34 cellular contexts compared by ENCODE assay signal in genomic region chr21:34047835-34048234, GRCh38.
"Had no signal": no experiment of that assay in that cellular context is flagged by ENCODE, and none has a peak within 500 bp of the region (broad histone marks: within the 10 kb centered on the region; RNA-seq: fewer than 3 reads in every experiment).

No MANE protein-coding gene starts in this region.

- DNase-seq: activated B cell treated with CpG ODN at 0.5 μM for 24 hours; activated CD4-positive, alpha-beta memory T cell treated with anti-CD3 and anti-CD28 coated beads for 36 hours; activated CD4-positive, alpha-beta T cell treated with anti-CD3 and anti-CD28 coated beads for 4 hours; activated CD4-positive, alpha-beta T cell treated with anti-CD3 and anti-CD28 coated beads, Interleukin-2, amount 50 U/mL, for 1 hour; activated CD4-positive, CD25-positive, alpha-beta regulatory T cell treated with anti-CD3 and anti-CD28 coated beads, Interleukin-2, amount 50 U/mL, for 72 hours; activated CD8-positive, alpha-beta memory T cell treated with anti-CD3 and anti-CD28 coated beads, Interleukin-2, amount 50 U/mL, for 4 hours; activated gamma-delta T cell treated with Interleukin-2 at 50 U/mL for 16 hours; activated naive CD4-positive, alpha-beta T cell treated with anti-CD3 and anti-CD28 coated beads, Interleukin-2, amount 10 ng/mL, durations not matched to agents 7 days and 5 days; activated naive CD8-positive, alpha-beta T cell treated with anti-CD3 and anti-CD28 coated beads, Interleukin-2, amount 50 U/mL, for 24 hours; activated T-cell treated with anti-CD3 and anti-CD28 coated beads for 4 hours; activated T-cell treated with anti-CD3 and anti-CD28 coated beads, Interleukin-2, amount 50 U/mL, for 4 hours; anterior cingulate cortex; central memory CD4-positive, alpha-beta T cell; Karpas-422; NCI-H1048; NCI-H1105 treated with DMSO at 0.1 percent for 48 hours; NCI-H1436; NCI-H1694 treated with DMSO at 0.1 percent for 48 hours; NCI-H2029; NCI-H345; NCI-H524 treated with DMSO at 0.1 percent for 48 hours; RPMI8226; SHP77 treated with DMSO at 0.1 percent for 48 hours; SW 1271; T-helper 1 cell; T-helper 2 cell; T-helper 9 cell had no signal

- H3K36me3 ChIP-seq: SJSA1 had no signal

- H3K4me1 Mint-ChIP-seq: brain had no signal

- ATAC-seq: activated naive CD8-positive, alpha-beta T cell treated with anti-CD3 and anti-CD28 coated beads, Interleukin-2, amount 50 U/mL, for 24 hours; activated T-cell treated with anti-CD3 and anti-CD28 coated beads, Interleukin-2, amount 50 U/mL, for 4 hours; Panc1 had no signal

- H3K27me3 Mint-ChIP-seq: activated B cell treated with CpG ODN at 0.5 μM for 24 hours; activated naive CD8-positive, alpha-beta T cell; activated naive CD8-positive, alpha-beta T cell treated with anti-CD3 and anti-CD28 coated beads, Interleukin-2, amount 50 U/mL, for 24 hours had no signal

- FAIRE-seq: bronchial epithelial cell had no signal

- H3K4me1 ChIP-seq: SJSA1 had no signal

- H3K27me3 ChIP-seq: SJSA1 had no signal

- H3K27ac ChIP-seq: SJSA1, VCaP had no signal

- H3K4me3 ChIP-seq: SJSA1 had no signal

- H3K4me3 Mint-ChIP-seq: activated B cell treated with CpG ODN at 0.5 μM for 24 hours; activated CD4-positive, alpha-beta memory T cell treated with anti-CD3 and anti-CD28 coated beads for 36 hours; activated naive CD4-positive, alpha-beta T cell treated with anti-CD3 and anti-CD28 coated beads, Interleukin-2, amount 10 ng/mL, durations not matched to agents 7 days and 5 days; activated naive CD8-positive, alpha-beta T cell; activated naive CD8-positive, alpha-beta T cell treated with anti-CD3 and anti-CD28 coated beads, Interleukin-2, amount 50 U/mL, for 24 hours; activated T-cell treated with anti-CD3 and anti-CD28 coated beads, Interleukin-2, amount 50 U/mL, for 4 hours; activated T-helper 1 cell treated with anti-CD3 and anti-CD28 coated beads, Interleukin-12 subunit alpha, Interleukin-12 subunit beta, Interleukin-2, Interleukin-4 antibody, amounts not matched to agents 30 ng/mL and 10 ng/mL and 1 ng/mL, durations not matched to agents 14 hours and 24 hours and 36 hours; brain had no signal

- H3K9me3 ChIP-seq: SJSA1 had no signal

- H3K36me3 Mint-ChIP-seq: activated CD4-positive, alpha-beta memory T cell treated with anti-CD3 and anti-CD28 coated beads for 36 hours; activated naive CD8-positive, alpha-beta T cell; brain had no signal

- H3K27ac Mint-ChIP-seq: activated B cell treated with CpG ODN at 0.5 μM for 24 hours; activated CD4-positive, alpha-beta memory T cell treated with anti-CD3 and anti-CD28 coated beads for 36 hours; activated naive CD4-positive, alpha-beta T cell treated with anti-CD3 and anti-CD28 coated beads, Interleukin-2, amount 10 ng/mL, durations not matched to agents 7 days and 5 days; activated naive CD8-positive, alpha-beta T cell; activated naive CD8-positive, alpha-beta T cell treated with anti-CD3 and anti-CD28 coated beads, Interleukin-2, amount 50 U/mL, for 24 hours; activated T-helper 1 cell treated with anti-CD3 and anti-CD28 coated beads, Interleukin-12 subunit alpha, Interleukin-12 subunit beta, Interleukin-2, Interleukin-4 antibody, amounts not matched to agents 30 ng/mL and 10 ng/mL and 1 ng/mL, durations not matched to agents 14 hours and 24 hours and 36 hours; brain had no signal

- H3K9me3 Mint-ChIP-seq: activated naive CD4-positive, alpha-beta T cell treated with anti-CD3 and anti-CD28 coated beads, Interleukin-2, amount 10 ng/mL, durations not matched to agents 7 days and 5 days; activated naive CD8-positive, alpha-beta T cell treated with anti-CD3 and anti-CD28 coated beads, Interleukin-2, amount 50 U/mL, for 24 hours; activated T-cell treated with anti-CD3 and anti-CD28 coated beads, Interleukin-2, amount 50 U/mL, for 4 hours had no signal
